Comparison of ENCODE assay signal across 2 cellular contexts in the genomic region with DNA sequence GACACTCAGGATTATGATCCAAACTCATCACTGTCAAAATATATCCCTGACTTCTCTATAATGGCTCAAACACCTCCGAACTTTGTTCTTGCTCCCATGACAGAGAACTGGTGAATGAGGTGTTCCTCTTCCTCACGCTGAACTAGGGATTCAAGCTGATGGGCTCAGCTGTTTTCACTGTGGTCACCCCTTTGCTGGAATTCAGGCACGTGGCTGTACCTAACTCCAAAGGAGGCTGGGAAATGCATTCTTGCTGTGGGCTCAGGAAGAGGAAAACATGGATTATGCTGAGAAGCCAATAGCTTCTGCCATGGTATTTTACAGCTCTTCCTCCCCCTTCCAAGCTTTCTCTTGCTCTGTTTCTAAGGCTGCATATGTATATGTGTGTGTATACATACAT.
TF ChIP-seq lines count a peak whose summit lies in the region.

No MANE protein-coding gene starts in this region.

TF ChIP-seq in IMR-90, 13 proteins besides CTCF, POLR2A, EP300 and RAD21:
- TF ChIP-seq MAFK (IDR thresholded peaks at IDR 0.05; ENCODE audit: low read depth, low read length): no peak
- no peak for TF ChIP-seq ELK1 (IDR thresholded peaks at IDR 0.05; ENCODE audit: borderline replicate concordance, low read depth, low read length)
- no peak for TF ChIP-seq SMC3 (IDR thresholded peaks at IDR 0.05; ENCODE audit: low read depth, low read length)
- no peak for TF ChIP-seq FOS (IDR thresholded peaks at IDR 0.05; ENCODE audit: low read depth, low read length)
- TF ChIP-seq CEBPB (IDR thresholded peaks at IDR 0.05; ENCODE audit: low read depth, low read length): no peak
- TF ChIP-seq RFX5 (IDR thresholded peaks at IDR 0.05; ENCODE audit: low read depth, low read length): no peak
- no peak for TF ChIP-seq CHD1 (IDR thresholded peaks at IDR 0.05; ENCODE audit: low read depth, low read length)
- TF ChIP-seq USF2 (IDR thresholded peaks at IDR 0.05; ENCODE audit: low read depth, low read length): no peak
- no peak for TF ChIP-seq BHLHE40 (IDR thresholded peaks at IDR 0.05; ENCODE audit: low read depth, low read length)
- TF ChIP-seq MXI1 (IDR thresholded peaks at IDR 0.05; ENCODE audit: borderline replicate concordance, low read depth, low read length): no peak
- TF ChIP-seq NFE2L2 (IDR thresholded peaks at IDR 0.05; ENCODE audit: low read depth, low read length): no peak
- no peak for TF ChIP-seq RCOR1 (IDR thresholded peaks at IDR 0.05; ENCODE audit: insufficient replicate concordance, low read length)
- no peak for TF ChIP-seq MAZ (IDR thresholded peaks at IDR 0.05; ENCODE audit: borderline replicate concordance, low read depth, low read length)
TF ChIP-seq in IMR-90: peak in this region for 0.

TF ChIP-seq in GM23338, 12 proteins besides CTCF, POLR2A, EP300 and RAD21:
- TF ChIP-seq, protein P1, sequence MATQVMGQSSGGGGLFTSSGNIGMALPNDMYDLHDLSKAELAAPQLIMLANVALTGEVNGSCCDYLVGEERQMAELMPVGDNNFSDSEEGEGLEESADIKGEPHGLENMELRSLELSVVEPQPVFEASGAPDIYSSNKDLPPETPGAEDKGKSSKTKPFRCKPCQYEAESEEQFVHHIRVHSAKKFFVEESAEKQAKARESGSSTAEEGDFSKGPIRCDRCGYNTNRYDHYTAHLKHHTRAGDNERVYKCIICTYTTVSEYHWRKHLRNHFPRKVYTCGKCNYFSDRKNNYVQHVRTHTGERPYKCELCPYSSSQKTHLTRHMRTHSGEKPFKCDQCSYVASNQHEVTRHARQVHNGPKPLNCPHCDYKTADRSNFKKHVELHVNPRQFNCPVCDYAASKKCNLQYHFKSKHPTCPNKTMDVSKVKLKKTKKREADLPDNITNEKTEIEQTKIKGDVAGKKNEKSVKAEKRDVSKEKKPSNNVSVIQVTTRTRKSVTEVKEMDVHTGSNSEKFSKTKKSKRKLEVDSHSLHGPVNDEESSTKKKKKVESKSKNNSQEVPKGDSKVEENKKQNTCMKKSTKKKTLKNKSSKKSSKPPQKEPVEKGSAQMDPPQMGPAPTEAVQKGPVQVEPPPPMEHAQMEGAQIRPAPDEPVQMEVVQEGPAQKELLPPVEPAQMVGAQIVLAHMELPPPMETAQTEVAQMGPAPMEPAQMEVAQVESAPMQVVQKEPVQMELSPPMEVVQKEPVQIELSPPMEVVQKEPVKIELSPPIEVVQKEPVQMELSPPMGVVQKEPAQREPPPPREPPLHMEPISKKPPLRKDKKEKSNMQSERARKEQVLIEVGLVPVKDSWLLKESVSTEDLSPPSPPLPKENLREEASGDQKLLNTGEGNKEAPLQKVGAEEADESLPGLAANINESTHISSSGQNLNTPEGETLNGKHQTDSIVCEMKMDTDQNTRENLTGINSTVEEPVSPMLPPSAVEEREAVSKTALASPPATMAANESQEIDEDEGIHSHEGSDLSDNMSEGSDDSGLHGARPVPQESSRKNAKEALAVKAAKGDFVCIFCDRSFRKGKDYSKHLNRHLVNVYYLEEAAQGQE (IDR thresholded peaks at IDR 0.05; ENCODE audit: unreplicated experiment): no peak
- TF ChIP-seq POLR2AphosphoS5 (IDR thresholded peaks at IDR 0.05; ENCODE audit: low read depth): no peak
- no peak for TF ChIP-seq STAT1 (IDR thresholded peaks at IDR 0.05; ENCODE audit: unreplicated experiment)
- no peak for TF ChIP-seq ZNF462 (CRISPR knock-in tag; IDR thresholded peaks at IDR 0.05)
- TF ChIP-seq EZH2 (IDR thresholded peaks at IDR 0.05; ENCODE audit: low read depth, unreplicated experiment): no peak
- no peak for TF ChIP-seq ZNF114 (CRISPR knock-in tag; IDR thresholded peaks at IDR 0.05)
- TF ChIP-seq NANOG (IDR thresholded peaks at IDR 0.05; ENCODE audit: borderline replicate concordance): no peak
- TF ChIP-seq ZNF331 (CRISPR knock-in tag; IDR thresholded peaks at IDR 0.05; ENCODE audit: low read depth): no peak
- no peak for TF ChIP-seq JUNB (IDR thresholded peaks at IDR 0.05; ENCODE audit: unreplicated experiment)
- TF ChIP-seq EZH2phosphoT487 (IDR thresholded peaks at IDR 0.05; ENCODE audit: unreplicated experiment): no peak
- TF ChIP-seq ETS1 (IDR thresholded peaks at IDR 0.05): no peak
- TF ChIP-seq CREB1 (CRISPR knock-in tag; IDR thresholded peaks at IDR 0.05; ENCODE audit: low read depth): no peak
